Comparison of ENCODE assay signal across 8 cellular contexts in genomic region chr1:89762801-89763648, GRCh38. TPM values are rescaled to one million over a fixed set of nuclear protein-coding genes. Genes with fewer than 3 reads are reported as not detected.
DNase-seq lines count a peak whose midpoint lies in the region; ATAC-seq, FAIRE-seq and TF ChIP-seq lines count a peak whose summit lies in the region.

No MANE protein-coding gene starts in this region.

- H3K27ac ChIP-seq in VCaP, result peak overlapping the region; percentile 35; the same call in 1 of the 2 replicates
- peak overlapping the region; percentile 31 to 58 for H3K27ac ChIP-seq in breast epithelium
- H3K27ac ChIP-seq in small intestine (ENCODE audit: low read depth in 1 of 2, low read length in 1 of 2), result peak overlapping the region in 1 of 2 donors; percentile 59

- peak overlapping the region; percentile 31 to 65 (median 50) for H3K4me3 ChIP-seq in breast epithelium
- H3K4me3 ChIP-seq in small intestine (ENCODE audit: low read depth in 1 of 2, low read length in 2 of 2), result peak overlapping the region in 1 of 2 donors; percentile 35

- no peaks in the 10 kb centered on the region for H3K9me3 ChIP-seq in breast epithelium
- no peaks in the 10 kb centered on the region for H3K9me3 ChIP-seq in small intestine (ENCODE audit: control insufficient read depth, low read depth)

- no peaks in the 10 kb centered on the region for H3K36me3 ChIP-seq in breast epithelium
- no peaks in the 10 kb centered on the region for H3K36me3 ChIP-seq in small intestine (ENCODE audit: control insufficient read depth in 2 of 2, insufficient read depth in 2 of 2, low read length in 2 of 2)

- H3K4me1 ChIP-seq in breast epithelium (no peaks in the 10 kb centered on the region), small intestine (ENCODE audit: control insufficient read depth in 2 of 2, insufficient read depth in 1 of 2, low read depth in 1 of 2, low read length in 1 of 2) (peaks cover 0 to 2% of the 10 kb centered on the region in 2 donors)

- WGBS in small intestine, 3 donors, result 1 to 3% (median 3%) methylated on average over 44 to 46 of the region's 46 CpGs

- TF ChIP-seq POLR2A in breast epithelium (IDR thresholded peaks at IDR 0.05), result no peak

- peak; percentile 100 for ATAC-seq in HG02885 (IDR thresholded peaks at IDR 0.05; ENCODE audit: poor library complexity, unreplicated experiment)

- TF ChIP-seq CTCF in VCaP (conservative IDR thresholded peaks at IDR 0.05) (peak; percentile 97), breast epithelium (IDR thresholded peaks at IDR 0.05) (peak; percentile 88 to 93 (median 90))

- FAIRE-seq in small intestine (lab: Jason Lieb, UNC), result no peak

- DNase-seq in NCI-H187 (lab: John Stamatoyannopoulos, UW) (peak; percentile 34 to 60), NCI-H187 treated with DMSO at 0.1 percent for 48 hours (lab: John Stamatoyannopoulos, UW) (no peak), NCI-H2029 treated with DMSO at 0.1 percent for 48 hours (lab: John Stamatoyannopoulos, UW) (peak; percentile 77), breast epithelium (ENCODE audit: low spot score in 2 of 2) (peak; percentile 69 to 81), iPS-NIHi7 (ENCODE audit: extremely low spot score) (peak; percentile 90), small intestine (peak; percentile 76)

- H3K27me3 ChIP-seq in breast epithelium (no peaks in the 10 kb centered on the region), small intestine (ENCODE audit: control insufficient read depth in 2 of 2, insufficient read depth in 2 of 2, low read length in 2 of 2) (no peaks in the 10 kb centered on the region)

- intact Hi-C loops in breast epithelium (cut with DNase I; ENCODE audit: low total_unique reads), result no loop called here

RNA-seq across cellular contexts. Expression of gene LRRC8D, which starts 57.8 kb away (rescaled TPM):
- total RNA-seq in breast epithelium, result 10 to 100 TPM in 2 of 3 donors, 1 to 10 TPM in 1; 9.2 to 22.8 (median 11.7) TPM
- polyA plus RNA-seq in small intestine, result 10 to 100 TPM; 13.0 to 22.1 (median 18.3) TPM
